9 cellular contexts compared by ENCODE assay signal in the genomic region with DNA sequence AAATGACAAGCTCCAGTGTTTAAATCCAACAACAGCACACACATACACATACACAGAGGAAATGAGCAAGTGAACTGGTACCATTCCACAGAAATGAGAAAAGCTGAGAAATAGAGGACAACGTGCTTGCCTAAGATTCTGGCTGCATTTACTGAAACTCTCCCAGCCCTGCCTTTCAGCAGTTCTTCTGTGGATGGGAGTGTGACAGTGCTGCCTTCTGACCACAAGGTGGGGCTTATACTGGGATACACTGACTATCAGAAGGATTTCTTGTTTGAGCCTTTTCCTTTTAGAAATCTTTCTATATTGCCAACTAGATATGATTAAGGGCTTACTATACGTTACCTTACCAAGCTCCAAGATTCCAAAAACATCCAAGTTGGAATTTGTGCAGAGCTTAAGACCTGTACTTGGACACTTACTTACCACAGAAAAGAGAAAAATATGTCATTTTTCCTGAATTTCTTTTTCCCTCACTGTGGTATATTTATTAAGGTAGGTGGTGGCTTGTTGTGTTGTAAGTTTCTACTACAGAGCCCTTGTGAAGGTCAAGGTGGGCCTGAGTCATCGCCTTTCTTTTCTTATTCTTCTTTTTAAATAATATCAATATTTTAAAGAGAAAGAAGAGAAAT.
DNase-seq lines count a peak whose midpoint lies in the region; ATAC-seq, FAIRE-seq and TF ChIP-seq lines count a peak whose summit lies in the region.
"Had no signal": no experiment of that assay in that cellular context is flagged by ENCODE, and none has a peak within 500 bp of the region (broad histone marks: within the 10 kb centered on the region; RNA-seq: fewer than 3 reads in every experiment).

No MANE protein-coding gene starts in this region.

- TF ChIP-seq CTCF in D721Med (IDR thresholded peaks at IDR 0.05; ENCODE audit: insufficient read depth, missing control alignments): peak; percentile 91
- TF ChIP-seq CTCF in brain microvascular endothelial cell (IDR thresholded peaks at IDR 0.05; ENCODE audit: low read depth, low read length, missing control alignments): peak; percentile 91

- DNase-seq in D721Med (ENCODE audit: insufficient read length, low spot score) (peak; percentile 21), NCI-H82 (lab: John Stamatoyannopoulos, UW) (peak; percentile 64), brain microvascular endothelial cell (peak; percentile 79), substantia nigra (lab: John Stamatoyannopoulos, UW) (peak in 29 of 49 donors; percentile 3 to 48 (median 17))
- no peak for DNase-seq in stimulated activated CD4-positive, alpha-beta T cell treated with anti-CD3 and anti-CD28 coated beads, Interleukin-4, amount 100 ng/mL, for 24 hours
- DNase-seq: activated B cell treated with CpG ODN at 0.5 μM for 24 hours had no signal

- FAIRE-seq in D721Med (lab: Jason Lieb, UNC): peak; percentile 16
- FAIRE-seq in islet of Langerhans (lab: Jason Lieb, UNC): peak; percentile 66

- no peaks in the 10 kb centered on the region for H3K36me3 ChIP-seq in brain microvascular endothelial cell (replicated peaks)

- H3K27ac ChIP-seq in brain microvascular endothelial cell: no peak overlapping the region
- no peak overlapping the region for H3K27ac ChIP-seq in substantia nigra (ENCODE audit: low read depth, low read length, poor library complexity, severe bottlenecking)

- no peaks in the 10 kb centered on the region for H3K27me3 ChIP-seq in brain microvascular endothelial cell (replicated peaks)

- in situ Hi-C loops in brain microvascular endothelial cell (cut with HindIII; ENCODE audit: low pct_ligation_motif_present, low sequenced_read_pairs): no loop called here

- ATAC-seq in GM19372 (IDR thresholded peaks at IDR 0.05; ENCODE audit: low read depth, unreplicated experiment) (peak; percentile 55), HG03457 (IDR thresholded peaks at IDR 0.05; ENCODE audit: unreplicated experiment) (peak; percentile 80)

- H3K4me3 ChIP-seq in brain microvascular endothelial cell (ENCODE audit: low read depth, low read length): no peak overlapping the region
